In genomic region chr19:662207-662961, GRCh38 we compare ENCODE assay signal across 8 cellular contexts. TPM values are rescaled to one million over a fixed set of nuclear protein-coding genes. Genes with fewer than 3 reads are reported as not detected.
DNase-seq lines count a peak whose midpoint lies in the region; ATAC-seq and TF ChIP-seq lines count a peak whose summit lies in the region.

No MANE protein-coding gene starts in this region.

- TF ChIP-seq CTCF in HFF-Myc (IDR thresholded peaks at IDR 0.05; ENCODE audit: low read depth, low read length, missing control alignments) (no peak), Panc1 (IDR thresholded peaks at IDR 0.05) (no peak), right atrium auricular region (IDR thresholded peaks at IDR 0.05) (no peak)

- H3K27me3 ChIP-seq in Panc1 (ENCODE audit: control insufficient read depth, insufficient read depth, low read length), result no peaks in the 10 kb centered on the region
- H3K27me3 ChIP-seq in right atrium auricular region, result no peaks in the 10 kb centered on the region

- POLR2A ChIA-PET in Panc1 (lab: Charles Lee), result no interaction called here

- H3K27ac ChIP-seq in Panc1 (ENCODE audit: low read length), result peak overlapping the region; percentile 71
- peak overlapping the region; percentile 90 to 92 for H3K27ac ChIP-seq in right atrium auricular region
- H3K27ac ChIP-seq in skin epidermis, result peak overlapping the region; percentile 90 to 99 (median 97)

- no peaks in the 10 kb centered on the region for H3K9me3 ChIP-seq in Panc1 (ENCODE audit: control insufficient read depth, insufficient read depth, low read depth, low read length)
- no peaks in the 10 kb centered on the region for H3K9me3 ChIP-seq in right atrium auricular region

- in situ Hi-C loops in Panc1 (cut with HindIII; ENCODE audit: low pct_unique_long_range_greater_than_20kb, low sequenced_read_pairs), result no loop called here

- no peak for ATAC-seq in Panc1
- ATAC-seq in GM19455 (IDR thresholded peaks at IDR 0.05; ENCODE audit: unreplicated experiment), result no peak

- H3K4me3 ChIP-seq in HFF-Myc (replicated peaks; ENCODE audit: low read depth, low read length), result peak overlapping the region; percentile 89
- peak overlapping the region; percentile 58 to 78 for H3K4me3 ChIP-seq in Panc1 (ENCODE audit: low read depth in 2 of 2, low read length in 2 of 2)
- H3K4me3 ChIP-seq in right atrium auricular region, result peak overlapping the region; percentile 93 to 100
- peak overlapping the region; percentile 76 to 100 (median 99) for H3K4me3 ChIP-seq in skin epidermis

- intact Hi-C loops in Panc1 (cut with micrococcal nuclease; ENCODE audit: unreplicated experiment), result no loop called here

- H3K4me1 ChIP-seq in Panc1 (ENCODE audit: control insufficient read depth, insufficient read depth, low read length) (no peaks in the 10 kb centered on the region; the same call in 1 of the 2 replicates), right atrium auricular region (peaks cover 0 to 70% of the 10 kb centered on the region in 2 donors)

- DNase-seq in GM03348 (ENCODE audit: low spot score) (peak; percentile 44), HFF-Myc (ENCODE audit: extremely low read depth, low read depth) (no peak), Panc1 (ENCODE audit: low read depth, low spot score) (no peak), right atrium auricular region (ENCODE audit: low spot score) (no peak), DMS79 (lab: John Stamatoyannopoulos, UW) (no peak)
- DNase-seq in activated naive CD4-positive, alpha-beta T cell (lab: John Stamatoyannopoulos, UW), result peak; percentile 26 to 61 (median 39)

- no peaks in the 10 kb centered on the region; the same call in 1 of the 2 replicates for H3K36me3 ChIP-seq in Panc1 (ENCODE audit: control insufficient read depth, insufficient read depth, low read length)
- no peaks in the 10 kb centered on the region for H3K36me3 ChIP-seq in right atrium auricular region

- CTCF ChIA-PET in Panc1 (lab: Charles Lee), result no interaction called here

- BruUV-seq in Panc1 (replicated peaks; lab: Mats Ljungman, UMichigan), result no TSS peak

RNA-seq across cellular contexts. Expression of gene RNF126, which starts 0.6 kb away (rescaled TPM):
- total RNA-seq in Panc1 (2021; ENCODE audit: unreplicated experiment) (61.2 TPM), right atrium auricular region (10 to 100 TPM; 53.3 to 68.5 TPM)
- polyA plus RNA-seq in Panc1 (2012; ENCODE audit: insufficient read length), result 80.4 TPM

RNA-seq across cellular contexts. Expression of gene FSTL3, which starts 13.8 kb away (rescaled TPM):
- total RNA-seq in Panc1 (2021; ENCODE audit: unreplicated experiment) (32.5 TPM), right atrium auricular region (100 to 1,000 TPM in 1 of 2 donors, 10 to 100 TPM in 1; 64.4 to 437 TPM)
- polyA plus RNA-seq in Panc1 (2012; ENCODE audit: insufficient read length), result 39.5 TPM

RNA-seq across cellular contexts. Expression of gene FGF22, which starts 22.7 kb away (rescaled TPM):
- 0.72 TPM for total RNA-seq in Panc1 (2021; ENCODE audit: unreplicated experiment)
- 0.48 TPM for polyA plus RNA-seq in Panc1 (2012; ENCODE audit: insufficient read length)
- under 1 TPM; 0.35 to 0.37 TPM for total RNA-seq in right atrium auricular region

RNA-seq across cellular contexts. Expression of gene POLRMT, which starts 29.0 kb away (rescaled TPM):
- total RNA-seq in Panc1 (2021; ENCODE audit: unreplicated experiment), result 56.0 TPM
- 68.0 TPM for polyA plus RNA-seq in Panc1 (2012; ENCODE audit: insufficient read length)
- 10 to 100 TPM; 24.5 to 30.4 TPM for total RNA-seq in right atrium auricular region

RNA-seq across cellular contexts. Expression of gene PRSS57, which starts 32.9 kb away (rescaled TPM):
- total RNA-seq in Panc1 (2021; ENCODE audit: unreplicated experiment), result not detected
- polyA plus RNA-seq in Panc1 (2012; ENCODE audit: insufficient read length), result not detected
- total RNA-seq in right atrium auricular region, result not detected

Comparison
In these comparisons a context has a peak if more than half of its experiments do, and no peak if none do; other contexts are left out.
1. DNase-seq: peak in GM03348 (single experiment) and activated naive CD4-positive, alpha-beta T cell (4 of 4); none in HFF-Myc (single experiment), Panc1 (single experiment), right atrium auricular region (single experiment) and DMS79 (single experiment).
2. Peak in every context shown above with its lines, with median percentiles within 50 percentile points of each other: H3K4me3 ChIP-seq and H3K27ac ChIP-seq.